In the genomic region with DNA sequence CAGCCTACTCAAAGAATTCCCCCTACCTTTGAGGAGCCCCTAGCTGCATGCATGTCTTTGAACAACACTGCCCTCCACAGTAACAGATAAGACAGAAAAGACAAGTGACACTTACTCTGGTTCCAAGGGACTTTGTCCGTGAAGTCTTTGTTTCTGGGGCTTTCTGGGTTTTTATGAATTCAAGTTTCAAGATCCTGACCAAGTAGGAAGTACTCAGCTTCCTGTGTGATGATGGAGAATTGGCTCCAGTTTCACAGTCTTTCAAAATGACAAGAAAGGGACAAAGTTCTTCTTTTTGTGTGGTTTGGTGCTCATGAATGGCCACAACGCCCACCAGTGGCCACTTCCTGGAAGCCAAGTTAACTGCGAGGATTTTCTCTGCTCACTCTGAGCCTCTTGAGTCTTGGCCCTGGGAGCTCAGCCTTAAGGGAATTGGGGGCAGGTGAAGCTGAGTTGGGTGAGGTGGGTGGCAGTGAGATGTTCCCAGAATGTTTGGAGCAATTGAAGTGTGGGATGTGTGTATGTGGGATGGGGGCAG, we compare ENCODE assay signal across 8 cellular contexts. TPM values are rescaled to one million over a fixed set of nuclear protein-coding genes. Genes with fewer than 3 reads are reported as not detected.
A peak's percentile ranks its signal among the peaks of the same experiment; 100 is the strongest.
DNase-seq lines count a peak whose midpoint lies in the region; ATAC-seq, FAIRE-seq and TF ChIP-seq lines count a peak whose summit lies in the region.

A gene (minus strand): TSS at position 147 of the 538 bp plus-strand sequence. CDS start 4,000 bp downstream, outside the sequence.

- no peak within 1 kb of the TSS for H3K4me2 ChIP-seq in H1 (ENCODE audit: insufficient read depth in 1 of 2, low read depth in 2 of 2, low read length in 2 of 2)

- H2BK120ac ChIP-seq in H1 (replicated peaks; ENCODE audit: low read depth, low read length) = no peak within 1 kb of the TSS

- no peaks in the 10 kb centered on the region for H3K36me3 Mint-ChIP-seq in activated naive CD4-positive, alpha-beta T cell treated with anti-CD3 and anti-CD28 coated beads for 36 hours (ENCODE audit: low read depth)
- H3K36me3 Mint-ChIP-seq in T-helper 2 cell treated with Interferon-gamma antibody and Interleukin-4, amounts not matched to agents 5 μg/mL and 100 μg/mL, for 36 hours (ENCODE audit: low read depth) = peaks cover 4% of the 10 kb centered on the region

- POLR2A ChIA-PET in H1 (lab: Charles Lee; ENCODE audit: partially characterized antibody) = interaction anchor here (1.2 kb wide), 1 partner anchor 269 kb away, joined by 3 read pairs; no protein-coding TSS in a partner anchor

- TF ChIP-seq EP300 in H1 (IDR thresholded peaks at IDR 0.05; ENCODE audit: borderline replicate concordance in 1 of 2, low read depth in 2 of 2, low read length in 2 of 2) (no peak), tibial nerve (IDR thresholded peaks at IDR 0.05) (peak in 1 of 2 donors; percentile 50)

- H3K9me3 ChIP-seq in H1 (ENCODE audit: insufficient read depth in 2 of 2, low read depth in 1 of 2, low read length in 1 of 2) (no peaks in the 10 kb centered on the region), muscle layer of duodenum (ENCODE audit: control insufficient read depth in 1 of 2, low read length in 2 of 2) (no peaks in the 10 kb centered on the region), tibial nerve (no peaks in the 10 kb centered on the region)

- H3K9ac ChIP-seq in H1 (replicated peaks in 1 of 4; ENCODE audit: extremely low read depth in 1 of 4, low read depth in 3 of 4, low read length in 3 of 4) = no peak within 1 kb of the TSS

- H4K5ac ChIP-seq in H1 (ENCODE audit: insufficient read length, low read depth, low read length) = no peak within 1 kb of the TSS

- no peak within 1 kb of the TSS for H4K8ac ChIP-seq in H1 (ENCODE audit: extremely low read depth, insufficient read depth, low read length)

- peak; percentile 65 to 83 (median 74) for TF ChIP-seq CTCF in H1 (IDR thresholded peaks at IDR 0.05; ENCODE audit: control extremely low read depth in 1 of 3, insufficient read depth in 1 of 3, low read depth in 1 of 3, low read length in 3 of 3)
- peak in 4 of 5 experiments; percentile 40 to 62 (median 46) for TF ChIP-seq CTCF in tibial nerve (IDR thresholded peaks at IDR 0.05)

- H3K56ac ChIP-seq in H1 (replicated peaks; ENCODE audit: insufficient read length, low read depth, low read length) = no peak within 1 kb of the TSS

- H3K27me3 ChIP-seq in H1 (replicated peaks in 1 of 4; ENCODE audit: control insufficient read depth in 3 of 4, extremely low read depth in 1 of 4, insufficient read depth in 3 of 4, low read length in 3 of 4) = no peaks in the 10 kb centered on the region
- no peaks in the 10 kb centered on the region for H3K27me3 ChIP-seq in muscle layer of duodenum (ENCODE audit: low read depth, low read length)
- H3K27me3 ChIP-seq in tibial nerve = no peaks in the 10 kb centered on the region

- peak; percentile 72 to 77 for TF ChIP-seq RAD21 in H1 (IDR thresholded peaks at IDR 0.05 in 1 of 2, conservative IDR thresholded peaks at IDR 0.05 in 1 of 2; ENCODE audit: low read depth in 2 of 2, low read length in 2 of 2)

- no peaks in the 10 kb centered on the region for H4K20me1 ChIP-seq in H1 (replicated peaks in 1 of 2; ENCODE audit: control insufficient read depth in 1 of 2, insufficient read depth in 2 of 2, low read length in 2 of 2)

- no peak within 1 kb of the TSS for H4K91ac ChIP-seq in H1 (replicated peaks; ENCODE audit: insufficient read length, low read length)

- H3K4me3 ChIP-seq in H1 (ENCODE audit: extremely low read depth in 1 of 4, insufficient read depth in 2 of 4, low read depth in 3 of 4, low read length in 4 of 4) (no peak within 1 kb of the TSS), muscle layer of duodenum (ENCODE audit: low read depth in 1 of 2, low read length in 2 of 2) (peak within 1 kb of the TSS; percentile 43 to 47), tibial nerve (peak within 1 kb of the TSS in 3 of 4 donors; percentile 6 to 41 (median 22))

- H2AK5ac ChIP-seq in H1 (ENCODE audit: low read depth, low read length) = no peak within 1 kb of the TSS

- H3K79me2 ChIP-seq in H1 (ENCODE audit: control insufficient read depth in 1 of 2, insufficient read depth in 2 of 2, low read length in 2 of 2) = no peaks in the 10 kb centered on the region

- no peak within 1 kb of the TSS for H3K4me3 Mint-ChIP-seq in activated naive CD4-positive, alpha-beta T cell treated with anti-CD3 and anti-CD28 coated beads for 36 hours
- peak within 1 kb of the TSS; percentile 58 for H3K4me3 Mint-ChIP-seq in T-helper 2 cell treated with Interferon-gamma antibody and Interleukin-4, amounts not matched to agents 5 μg/mL and 100 μg/mL, for 36 hours

- no peak within 1 kb of the TSS for H2BK12ac ChIP-seq in H1 (ENCODE audit: low read depth, low read length)

- H2BK20ac ChIP-seq in H1 (ENCODE audit: low read length) = no peak within 1 kb of the TSS

- H2BK15ac ChIP-seq in H1 (ENCODE audit: low read length) = no peak within 1 kb of the TSS

- H3K27ac Mint-ChIP-seq in activated naive CD4-positive, alpha-beta T cell treated with anti-CD3 and anti-CD28 coated beads for 36 hours = no peak within 1 kb of the TSS
- H3K27ac Mint-ChIP-seq in T-helper 2 cell treated with Interferon-gamma antibody and Interleukin-4, amounts not matched to agents 5 μg/mL and 100 μg/mL, for 36 hours = peak within 1 kb of the TSS; percentile 76

- CTCF ChIA-PET in activated naive CD4-positive, alpha-beta T cell treated with anti-CD3 and anti-CD28 coated beads for 36 hours (lab: Charles Lee) = interaction anchor here (0.6 to 1.3 kb wide), 8 partner anchors 9 to 170 kb away, joined by 3 to 5 read pairs (median 3); no protein-coding TSS in a partner anchor
- CTCF ChIA-PET in H1 (lab: Charles Lee; ENCODE audit: partially characterized antibody) = interaction anchor here (0.5 to 6.6 kb wide), 44 partner anchors 9 to 1471 kb away, joined by 3 to 34 read pairs (median 4); a partner anchor contains a TSS

- H3K79me1 ChIP-seq in H1 (ENCODE audit: low read depth, low read length) = no peaks in the 10 kb centered on the region

- WGBS in H1 (ENCODE audit: extremely low coverage in 1 of 2, insufficient coverage in 1 of 2, insufficient read length in 1 of 2, insufficient replicate concordance in 2 of 2, low coverage in 1 of 2, low lambda C conversion rate in 2 of 2, missing lambda C conversion rate in 1 of 2), 2 experiments = 49% methylated on average over 3 of the region's 3 CpGs; no CpG with 5 or more reads in 1 of the 2 experiments
- WGBS in tibial nerve, 2 donors = 11 to 17% methylated on average over 3 of the region's 3 CpGs

- H3K27me3 Mint-ChIP-seq in activated naive CD4-positive, alpha-beta T cell treated with anti-CD3 and anti-CD28 coated beads for 36 hours (ENCODE audit: low read depth) = peaks cover 2% of the 10 kb centered on the region
- H3K27me3 Mint-ChIP-seq in T-helper 2 cell treated with Interferon-gamma antibody and Interleukin-4, amounts not matched to agents 5 μg/mL and 100 μg/mL, for 36 hours (ENCODE audit: low read depth) = peaks cover 18% of the 10 kb centered on the region

- peaks cover 0 to 2% (median 0%) of the 10 kb centered on the region in 4 experiments; a peak in 2 of 7 replicates for H3K4me1 ChIP-seq in H1 (replicated peaks in 1 of 4; ENCODE audit: control insufficient read depth in 3 of 4, insufficient read depth in 4 of 4, low read length in 3 of 4)
- H3K4me1 ChIP-seq in muscle layer of duodenum (ENCODE audit: control insufficient read depth in 1 of 2, insufficient read depth in 2 of 2, low read length in 2 of 2) = no peaks in the 10 kb centered on the region
- peaks cover 0 to 18% (median 3%) of the 10 kb centered on the region in 4 donors for H3K4me1 ChIP-seq in tibial nerve

- H3K18ac ChIP-seq in H1 (ENCODE audit: extremely low read depth, low read length) = no peak within 1 kb of the TSS

- no peak within 1 kb of the TSS for H3K23ac ChIP-seq in H1 (ENCODE audit: insufficient read length)

- no peak within 1 kb of the TSS for H2BK5ac ChIP-seq in H1 (ENCODE audit: low read depth, low read length)

- ATAC-seq in HG03135 (IDR thresholded peaks at IDR 0.05; ENCODE audit: unreplicated experiment) (peak; percentile 53), GM21423 (IDR thresholded peaks at IDR 0.05; ENCODE audit: unreplicated experiment) (no peak)

- H3K4me1 Mint-ChIP-seq in activated naive CD4-positive, alpha-beta T cell treated with anti-CD3 and anti-CD28 coated beads for 36 hours (ENCODE audit: low read depth) = peaks cover 15% of the 10 kb centered on the region
- peaks cover 24% of the 10 kb centered on the region for H3K4me1 Mint-ChIP-seq in T-helper 2 cell treated with Interferon-gamma antibody and Interleukin-4, amounts not matched to agents 5 μg/mL and 100 μg/mL, for 36 hours (ENCODE audit: low read depth)

- H3K14ac ChIP-seq in H1 (ENCODE audit: insufficient read length) = no peak within 1 kb of the TSS

- peak; percentile 78 for FAIRE-seq in H1 (lab: Jason Lieb, UNC)

- TF ChIP-seq POLR2A in H1 (IDR thresholded peaks at IDR 0.05; ENCODE audit: control extremely low read depth in 1 of 2, low read depth in 2 of 2, low read length in 2 of 2) = no peak
- TF ChIP-seq POLR2A in tibial nerve (IDR thresholded peaks at IDR 0.05) = no peak

- H3K36me3 ChIP-seq in H1 (ENCODE audit: control insufficient read depth in 2 of 4, insufficient read depth in 4 of 4, low read length in 3 of 4) (no peaks in the 10 kb centered on the region), muscle layer of duodenum (ENCODE audit: control insufficient read depth in 1 of 2, insufficient read depth in 2 of 2, low read length in 2 of 2) (no peaks in the 10 kb centered on the region), tibial nerve (peaks cover 0 to under 1% (median 0%) of the 10 kb centered on the region in 3 donors)

- H2AFZ ChIP-seq in H1 (ENCODE audit: low read length) = 0 out of 2 replicates have a peak within 1 kb of the TSS, but pooled peaks have one; percentile 5

- H3K27ac ChIP-seq in H1 (ENCODE audit: low read depth, low read length) (no peak within 1 kb of the TSS), muscle layer of duodenum (ENCODE audit: low read length) (peak within 1 kb of the TSS; percentile 64), tibial nerve (peak within 1 kb of the TSS in 3 of 4 donors; percentile 26 to 68 (median 44))

- DNase-seq in activated naive CD4-positive, alpha-beta T cell treated with anti-CD3 and anti-CD28 coated beads for 36 hours = peak; percentile 67
- no peak for DNase-seq in activated naive CD4-positive, alpha-beta T cell treated with anti-CD3 and anti-CD28 coated beads, Interleukin-2, amount 50 U/mL, for 16 hours
- DNase-seq in T-helper 2 cell treated with Interferon-gamma antibody and Interleukin-4, amounts not matched to agents 5 μg/mL and 100 μg/mL, for 36 hours (ENCODE audit: low spot score) = peak; percentile 74
- DNase-seq in H1 (ENCODE audit: low read depth in 1 of 2, low spot score in 2 of 2) (peak; percentile 17 to 54), tibial nerve (ENCODE audit: low spot score in 2 of 2) (peak; percentile 30 to 56)

- intact Hi-C loops in activated naive CD4-positive, alpha-beta T cell treated with anti-CD3 and anti-CD28 coated beads for 36 hours (cut with micrococcal nuclease) = loop anchor here (1.0 kb wide), 2 partner anchors 86 to 110 kb away; no protein-coding TSS in a partner anchor

- H3K4ac ChIP-seq in H1 (replicated peaks; ENCODE audit: insufficient read length, low read depth, low read length) = no peak within 1 kb of the TSS

- no peaks in the 10 kb centered on the region for H3K23me2 ChIP-seq in H1 (ENCODE audit: low read depth, low read length)

- H3K9me3 Mint-ChIP-seq in activated naive CD4-positive, alpha-beta T cell treated with anti-CD3 and anti-CD28 coated beads for 36 hours = no peaks in the 10 kb centered on the region
- no peaks in the 10 kb centered on the region for H3K9me3 Mint-ChIP-seq in T-helper 2 cell treated with Interferon-gamma antibody and Interleukin-4, amounts not matched to agents 5 μg/mL and 100 μg/mL, for 36 hours

RNA-seq across cellular contexts. Expression of the gene that starts here (rescaled TPM):
- not detected for total RNA-seq in activated naive CD4-positive, alpha-beta T cell treated with anti-CD3 and anti-CD28 coated beads for 36 hours
- not detected in 2 replicates for total RNA-seq in H1 (2021; fragmentation: NEBNext Ultra II Directional; extraction: Animal tissue kit (Norgen Biotek cat#: 25700))
- polyA plus RNA-seq in H1 (2011; rRNA removed) = not detected in 2 replicates
- polyA plus RNA-seq in H1 (2011; cell fraction: cytosol; rRNA removed) = not detected
- 0.03 TPM for polyA plus RNA-seq in H1 (2011; cell fraction: nucleus; rRNA removed)
- polyA plus RNA-seq in H1 (2012, experiment 1 of 2) = not detected in 4 replicates
- not detected for polyA plus RNA-seq in H1 (2012, experiment 2 of 2)
- 0.04 TPM for polyA plus RNA-seq in H1 (2013, experiment 1 of 2)
- 0.04 TPM for polyA plus RNA-seq in H1 (2013, experiment 2 of 2)
- 0.09 TPM in 1 of 2 replicates, not detected in the other for polyA minus RNA-seq in H1 (2011; rRNA and poly(A)+ RNA removed)
- polyA minus RNA-seq in H1 (2011; cell fraction: cytosol; rRNA and poly(A)+ RNA removed) = not detected
- polyA minus RNA-seq in H1 (2011; cell fraction: nucleus; rRNA and poly(A)+ RNA removed) = not detected
- 10 to 100 TPM in 1 of 4 donors, 1 to 10 TPM in 3; 4.0 to 25.2 (median 8.6) TPM for total RNA-seq in tibial nerve

Comparison
In these comparisons a context has a peak if more than half of its experiments do, and no peak if none do; other contexts are left out.
1. Peak in DNase-seq in activated naive CD4-positive, alpha-beta T cell treated with anti-CD3 and anti-CD28 coated beads for 36 hours; RNA of the gene not detected or under 1 TPM.
2. Peak in DNase-seq in H1; RNA of the gene not detected or under 1 TPM.
3. H3K4me3 ChIP-seq: peak in muscle layer of duodenum (2 of 2) and tibial nerve (3 of 4); none in H1 (0 of 4).